In the genomic region with DNA sequence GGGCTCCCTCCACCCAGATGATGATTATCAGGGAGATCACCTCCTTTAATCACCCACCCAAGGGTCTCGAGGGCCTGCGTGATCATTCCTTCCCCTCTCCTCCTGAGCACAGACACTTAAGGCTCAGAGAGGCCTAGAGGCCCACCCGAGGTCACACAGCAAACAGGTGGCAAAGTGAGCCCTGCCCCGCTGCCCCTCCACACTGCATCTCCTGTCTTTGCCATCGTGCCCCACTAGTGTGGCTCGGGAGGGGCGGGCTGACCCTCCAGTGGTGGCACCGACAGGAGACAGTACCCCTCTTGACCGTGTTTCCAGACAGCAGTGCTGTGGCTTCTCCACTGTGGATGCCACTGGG, we compare ENCODE assay signal across 17 cellular contexts. TPM values are rescaled to one million over a fixed set of nuclear protein-coding genes. Genes with fewer than 3 reads are reported as not detected.
DNase-seq lines count a peak whose midpoint lies in the region; ATAC-seq, FAIRE-seq and TF ChIP-seq lines count a peak whose summit lies in the region.
"Had no signal": no experiment of that assay in that cellular context is flagged by ENCODE, and none has a peak within 500 bp of the region (broad histone marks: within the 10 kb centered on the region; RNA-seq: fewer than 3 reads in every experiment).

No MANE protein-coding gene starts in this region.

- peak overlapping the region; percentile 58; the same call in 1 of the 2 replicates for H3K9ac ChIP-seq in HUES64 (ENCODE audit: low read depth, low read length)

- POLR2A ChIA-PET in A549 (lab: Yijun Ruan, JAX), result interaction anchor here (0.6 kb wide), 1 partner anchor 14 kb away, joined by 6 read pairs; no protein-coding TSS in a partner anchor

- peaks cover 3% of the 10 kb centered on the region; the same call in 1 of the 2 replicates for H3K27me3 ChIP-seq in HUES64 (ENCODE audit: insufficient read depth, low read length)
- H3K27me3 ChIP-seq in esophagus muscularis mucosa, result no peaks in the 10 kb centered on the region
- H3K27me3 ChIP-seq in sigmoid colon, result no peaks in the 10 kb centered on the region
- H3K27me3 ChIP-seq: ovary had no signal

- ATAC-seq in A549 (no peak), HG03342 (IDR thresholded peaks at IDR 0.05; ENCODE audit: unreplicated experiment) (no peak)

- peak overlapping the region; percentile 62 for H3K4me2 ChIP-seq in A549

- CTCF ChIA-PET in A549 (lab: Yijun Ruan, JAX), result no interaction called here

- intact Hi-C loops in esophagus muscularis mucosa (cut with DNase I) (no loop called here), sigmoid colon (cut with DNase I) (no loop called here), lower leg skin (cut with DNase I; ENCODE audit: low total_unique reads) (no loop called here)

- no peaks in the 10 kb centered on the region for H3K9me3 ChIP-seq in A549
- H3K9me3 ChIP-seq in HUES64 (ENCODE audit: insufficient read depth, low read depth, low read length), result no peaks in the 10 kb centered on the region
- H3K9me3 ChIP-seq in esophagus muscularis mucosa, result no peaks in the 10 kb centered on the region
- H3K9me3 ChIP-seq in sigmoid colon, result no peaks in the 10 kb centered on the region
- H3K9me3 ChIP-seq: ovary had no signal

- H3K27ac ChIP-seq in A549 (peak overlapping the region; percentile 86 to 90), HUES64 (ENCODE audit: low read depth, low read length) (peak overlapping the region; percentile 56), esophagus muscularis mucosa (replicated peaks in 1 of 4) (peak overlapping the region; percentile 59 to 68 (median 60)), sigmoid colon (peak overlapping the region; percentile 47 to 57 (median 50))
- H3K27ac ChIP-seq: ovary had no signal

- TF ChIP-seq RAD21 in A549 (conservative IDR thresholded peaks at IDR 0.05 in 1 of 2, IDR thresholded peaks at IDR 0.05 in 1 of 2), result no peak

- TF ChIP-seq EP300 in A549 (IDR thresholded peaks at IDR 0.05), result no peak
- TF ChIP-seq EP300 in esophagus muscularis mucosa (IDR thresholded peaks at IDR 0.05), result no peak
- no peak for TF ChIP-seq EP300 in sigmoid colon (IDR thresholded peaks at IDR 0.05)

- TF ChIP-seq CTCF in A549 (IDR thresholded peaks at IDR 0.05), result no peak
- no peak for TF ChIP-seq CTCF in esophagus muscularis mucosa (IDR thresholded peaks at IDR 0.05)
- no peak for TF ChIP-seq CTCF in sigmoid colon (IDR thresholded peaks at IDR 0.05)
- no peak for TF ChIP-seq CTCF in lower leg skin (IDR thresholded peaks at IDR 0.05)

- TF ChIP-seq POLR2A in A549 (IDR thresholded peaks at IDR 0.05; ENCODE audit: low read length), result no peak
- no peak for TF ChIP-seq POLR2A in esophagus muscularis mucosa (IDR thresholded peaks at IDR 0.05; ENCODE audit: low read depth)
- no peak for TF ChIP-seq POLR2A in sigmoid colon (IDR thresholded peaks at IDR 0.05)
- no peak for TF ChIP-seq POLR2A in lower leg skin (IDR thresholded peaks at IDR 0.05)

- H3K4me3 ChIP-seq in A549 (no peak overlapping the region), HUES64 (ENCODE audit: low read length) (no peak overlapping the region), esophagus muscularis mucosa (no peak overlapping the region), sigmoid colon (no peak overlapping the region), lower leg skin (ENCODE audit: low read depth, poor library complexity, severe bottlenecking) (no peak overlapping the region)
- H3K4me3 ChIP-seq: ovary had no signal

- 93% methylated on average over 5 of the region's 9 CpGs for WGBS in A549 (ENCODE audit: missing lambda C conversion rate)
- WGBS in HUES64, result 86% methylated on average over 9 of the region's 9 CpGs
- 88% methylated on average over 9 of the region's 9 CpGs for WGBS in esophagus muscularis mucosa
- 85 to 86% methylated on average over 9 of the region's 9 CpGs for WGBS in sigmoid colon, 2 donors
- WGBS in lower leg skin, 2 donors, result 89 to 91% methylated on average over 9 of the region's 9 CpGs

- peaks cover 76% of the 10 kb centered on the region for H3K4me1 ChIP-seq in A549
- H3K4me1 ChIP-seq in HUES64 (ENCODE audit: insufficient read depth, low read length), result peaks cover 17% of the 10 kb centered on the region
- peaks cover 72 to 85% (median 83%) of the 10 kb centered on the region in 4 donors for H3K4me1 ChIP-seq in esophagus muscularis mucosa
- peaks cover 0 to 37% (median 22%) of the 10 kb centered on the region in 4 donors for H3K4me1 ChIP-seq in sigmoid colon

- H3K36me3 ChIP-seq in HUES64 (ENCODE audit: insufficient read depth, low read length) (no peaks in the 10 kb centered on the region), esophagus muscularis mucosa (no peaks in the 10 kb centered on the region), sigmoid colon (no peaks in the 10 kb centered on the region)
- H3K36me3 ChIP-seq: ovary had no signal

- DNase-seq in A549 (ENCODE audit: low read depth in 1 of 2, low spot score in 1 of 2) (no peak), esophagus muscularis mucosa (ENCODE audit: extremely low spot score) (no peak), sigmoid colon (no peak), lower leg skin (ENCODE audit: low spot score in 2 of 2) (no peak), ecto neural progenitor cell (ENCODE audit: low spot score) (no peak), UCSD-AML1 (lab: John Stamatoyannopoulos, UW; ENCODE audit: unreplicated experiment) (no peak)
- DNase-seq: activated CD4-positive, alpha-beta T cell treated with anti-CD3 and anti-CD28 coated beads for 4 hours; activated naive CD4-positive, alpha-beta T cell treated with anti-CD3 and anti-CD28 coated beads for 36 hours; COR-L47; effector memory CD4-positive, alpha-beta T cell; NCI-H2081 treated with DMSO at 0.1 percent for 48 hours; NCI-H82; ovary; T-helper 2 cell had no signal

- no peak for FAIRE-seq in A549 (lab: Jason Lieb, UNC)
- FAIRE-seq: bronchial epithelial cell had no signal

TF ChIP-seq in A549, 52 proteins besides CTCF, POLR2A, EP300 and RAD21:
- no peak for TF ChIP-seq FOXS1 (CRISPR knock-in tag; IDR thresholded peaks at IDR 0.05)
- TF ChIP-seq ZFP36 (IDR thresholded peaks at IDR 0.05; ENCODE audit: borderline replicate concordance, partially characterized antibody), result peak; percentile 54
- no peak for TF ChIP-seq EHMT2 (IDR thresholded peaks at IDR 0.05; ENCODE audit: low read depth)
TF ChIP-seq in A549: peak in this region for 1.

RNA-seq across cellular contexts. Expression of gene PLXND1, which starts 4.9 kb away (rescaled TPM):
- polyA plus RNA-seq in A549 (2011; rRNA removed) (26.8 and 49.3 TPM in 2 replicates), A549 (2017; fragmentation: RNase III; extraction: RNeasy Plus Mini Kit Qiagen cat#74134 plus additional on column Dnase treatment) (47.2 to 72.6 TPM (median 58.6 TPM) in 3 replicates), sigmoid colon (10 to 100 TPM in 2 of 3 donors, 1 to 10 TPM in 1; 9.6 to 42.0 (median 15.7) TPM)
- 37.6 and 41.4 TPM in 2 replicates for polyA plus RNA-seq in A549 (2012; cell fraction: cytosol; rRNA removed)
- polyA plus RNA-seq in A549 (2012; cell fraction: nucleus; rRNA removed), result 133 and 136 TPM in 2 replicates
- 49.8 and 54.9 TPM in 2 replicates for polyA minus RNA-seq in A549 (2011; rRNA and poly(A)+ RNA removed)
- polyA plus RNA-seq in HUES64 (2013, experiment 1 of 2), result 33.5 TPM
- 48.6 TPM for polyA plus RNA-seq in HUES64 (2013, experiment 2 of 2)
- total RNA-seq in esophagus muscularis mucosa (10 to 100 TPM; 50.5 to 89.9 (median 76.6) TPM), sigmoid colon (10 to 100 TPM; 36.9 to 77.0 (median 61.8) TPM), lower leg skin (10 to 100 TPM; 24.0 to 42.6 (median 30.3) TPM)
